Comparison of ENCODE assay signal across 24 cellular contexts in genomic region chr5:128154943-128155342, GRCh38.
DNase-seq lines count a peak whose midpoint lies in the region; ATAC-seq and TF ChIP-seq lines count a peak whose summit lies in the region.
"Had no signal": no experiment of that assay in that cellular context is flagged by ENCODE, and none has a peak within 500 bp of the region (broad histone marks: within the 10 kb centered on the region; RNA-seq: fewer than 3 reads in every experiment).

No MANE protein-coding gene starts in this region.

- H3K4me1 Mint-ChIP-seq in CD14-positive monocyte: no peaks in the 10 kb centered on the region
- H3K4me1 Mint-ChIP-seq: naive thymus-derived CD8-positive, alpha-beta T cell; T-helper 17 cell had no signal

- peaks cover 0 to 2% (median 0%) of the 10 kb centered on the region in 7 donors for H3K9me3 Mint-ChIP-seq in CD14-positive monocyte

- H3K27ac ChIP-seq in aorta (ENCODE audit: low read depth in 1 of 2, low read length in 2 of 2): no peak overlapping the region
- H3K27ac ChIP-seq: adrenal gland, C4-2B, esophagus squamous epithelium, heart left ventricle, SJSA1, upper lobe of right lung had no signal

- H3K27me3 Mint-ChIP-seq in CD14-positive monocyte (ENCODE audit: low read depth in 3 of 3): no peaks in the 10 kb centered on the region
- H3K27me3 Mint-ChIP-seq: activated T-cell treated with anti-CD3 and anti-CD28 coated beads, Interleukin-2, amount 50 U/mL, for 24 hours; naive thymus-derived CD8-positive, alpha-beta T cell; T-helper 17 cell had no signal

- no peaks in the 10 kb centered on the region for H3K9me3 ChIP-seq in aorta (ENCODE audit: control insufficient read depth, low read length)
- H3K9me3 ChIP-seq: adrenal gland, esophagus squamous epithelium, SJSA1, upper lobe of right lung had no signal

- H3K4me3 ChIP-seq in HFF-Myc (replicated peaks; ENCODE audit: low read depth, low read length): no peak overlapping the region
- no peak overlapping the region for H3K4me3 ChIP-seq in fibroblast of villous mesenchyme (ENCODE audit: low read depth, low read length)
- H3K4me3 ChIP-seq in aorta (ENCODE audit: low read length in 2 of 2): no peak overlapping the region
- H3K4me3 ChIP-seq: adrenal gland, esophagus squamous epithelium, heart left ventricle, SJSA1, smooth muscle cell, upper lobe of right lung had no signal

- DNase-seq in AG20443 (ENCODE audit: low spot score) (peak; percentile 40), HFF-Myc (ENCODE audit: extremely low read depth, low read depth) (peak; percentile 10), amniotic epithelial cell (ENCODE audit: low read depth) (peak; percentile 65), fibroblast of villous mesenchyme (ENCODE audit: low read depth) (peak; percentile 60), CD14-positive monocyte (ENCODE audit: low spot score) (no peak), aorta (no peak)
- DNase-seq: activated CD4-positive, alpha-beta T cell treated with anti-CD3 and anti-CD28 coated beads for 4 hours; activated gamma-delta T cell treated with Interleukin-2 at 50 U/mL for 16 hours; activated T-cell treated with anti-CD3 and anti-CD28 coated beads, Interleukin-2, amount 50 U/mL, for 24 hours; adrenal gland; cortex of kidney; esophagus squamous epithelium; heart left ventricle; naive thymus-derived CD8-positive, alpha-beta T cell; NCI-H1048; NCI-H187 treated with DMSO at 0.1 percent for 48 hours; NCI-H526; T-helper 17 cell; upper lobe of right lung had no signal

- no peaks in the 10 kb centered on the region for H3K4me1 ChIP-seq in aorta (ENCODE audit: control insufficient read depth in 1 of 2, insufficient read depth in 2 of 2, low read length in 2 of 2)
- H3K4me1 ChIP-seq: adrenal gland, esophagus squamous epithelium, heart left ventricle, SJSA1, upper lobe of right lung had no signal

- H3K4me3 Mint-ChIP-seq in CD14-positive monocyte: no peak overlapping the region
- H3K4me3 Mint-ChIP-seq: activated T-cell treated with anti-CD3 and anti-CD28 coated beads, Interleukin-2, amount 50 U/mL, for 24 hours; naive thymus-derived CD8-positive, alpha-beta T cell; T-helper 17 cell had no signal

- intact Hi-C loops in CD14-positive monocyte (cut with micrococcal nuclease): no loop called here
- intact Hi-C loops in aorta (cut with DNase I): no loop called here

- peak overlapping the region in 1 of 7 donors; percentile 30 for H3K27ac Mint-ChIP-seq in CD14-positive monocyte
- H3K27ac Mint-ChIP-seq: activated T-cell treated with anti-CD3 and anti-CD28 coated beads, Interleukin-2, amount 50 U/mL, for 24 hours; T-helper 17 cell had no signal

- no peaks in the 10 kb centered on the region for H3K27me3 ChIP-seq in aorta (ENCODE audit: control insufficient read depth in 1 of 2, insufficient read depth in 2 of 2, low read length in 1 of 2)
- H3K27me3 ChIP-seq: adrenal gland, esophagus squamous epithelium, heart left ventricle, SJSA1, upper lobe of right lung had no signal

- WGBS in aorta, 2 donors: 75 to 78% methylated on average over 3 of the region's 3 CpGs

- ATAC-seq in GM21381 (IDR thresholded peaks at IDR 0.05; ENCODE audit: unreplicated experiment) (no peak), HG02642 (IDR thresholded peaks at IDR 0.05; ENCODE audit: poor library complexity, unreplicated experiment) (no peak), aorta (ENCODE audit: low FRiP score) (no peak)
- ATAC-seq: heart left ventricle; naive thymus-derived CD8-positive, alpha-beta T cell; T-helper 17 cell; upper lobe of right lung had no signal

- TF ChIP-seq CTCF in HFF-Myc (IDR thresholded peaks at IDR 0.05; ENCODE audit: low read depth, low read length, missing control alignments): no peak
- no peak for TF ChIP-seq CTCF in fibroblast of villous mesenchyme (IDR thresholded peaks at IDR 0.05; ENCODE audit: insufficient read depth, low read depth, low read length)
- TF ChIP-seq CTCF in CD14-positive monocyte (IDR thresholded peaks at IDR 0.05): no peak

- H3K36me3 Mint-ChIP-seq in CD14-positive monocyte: peaks cover 13 to 15% of the 10 kb centered on the region in 2 donors

- H3K36me3 ChIP-seq in aorta (ENCODE audit: control insufficient read depth in 1 of 2, insufficient read depth in 2 of 2, low read length in 1 of 2): peaks cover 0 to 3% of the 10 kb centered on the region in 2 donors

Comparison
In these comparisons a context has a peak if more than half of its experiments do, and no peak if none do; other contexts are left out.
1. DNase-seq: peak in AG20443 (single experiment), HFF-Myc (single experiment), amniotic epithelial cell (single experiment) and fibroblast of villous mesenchyme (single experiment); none in CD14-positive monocyte (single experiment) and aorta (0 of 2).